Comparison of ENCODE assay signal across 8 cellular contexts in genomic region chr1:67685558-67686271, GRCh38. TPM values are rescaled to one million over a fixed set of nuclear protein-coding genes. Genes with fewer than 3 reads are reported as not detected.
A peak's percentile ranks its signal among the peaks of the same experiment; 100 is the strongest.
DNase-seq lines count a peak whose midpoint lies in the region; ATAC-seq, FAIRE-seq and TF ChIP-seq lines count a peak whose summit lies in the region.

No MANE protein-coding gene starts in this region.

- H3K27ac Mint-ChIP-seq in activated CD4-positive, alpha-beta T cell treated with anti-CD3 and anti-CD28 coated beads, Interleukin-2, amount 10 ng/mL, durations not matched to agents 24 days and 14 days, result peak overlapping the region; percentile 96
- H3K27ac Mint-ChIP-seq in memory B cell, result peak overlapping the region; percentile 86

- peaks cover 31% of the 10 kb centered on the region for H3K36me3 Mint-ChIP-seq in activated CD4-positive, alpha-beta T cell treated with anti-CD3 and anti-CD28 coated beads, Interleukin-2, amount 10 ng/mL, durations not matched to agents 24 days and 14 days (ENCODE audit: low read depth)
- H3K36me3 Mint-ChIP-seq in memory B cell, result peaks cover 5% of the 10 kb centered on the region

- no peaks in the 10 kb centered on the region for H3K27me3 Mint-ChIP-seq in activated CD4-positive, alpha-beta T cell treated with anti-CD3 and anti-CD28 coated beads, Interleukin-2, amount 10 ng/mL, durations not matched to agents 24 days and 14 days
- H3K27me3 Mint-ChIP-seq in memory B cell, result no peaks in the 10 kb centered on the region

- TF ChIP-seq POLR2A in H54 (IDR thresholded peaks at IDR 0.05; ENCODE audit: low read depth, low read length), result no peak

- H3K4me1 Mint-ChIP-seq in activated CD4-positive, alpha-beta T cell treated with anti-CD3 and anti-CD28 coated beads, Interleukin-2, amount 10 ng/mL, durations not matched to agents 24 days and 14 days, result peaks cover 35% of the 10 kb centered on the region
- H3K4me1 Mint-ChIP-seq in memory B cell, result peaks cover 15% of the 10 kb centered on the region

- peak; percentile 16 for ATAC-seq in GM21717 (IDR thresholded peaks at IDR 0.05; ENCODE audit: unreplicated experiment)
- ATAC-seq in memory B cell (ENCODE audit: low read depth), result peak; percentile 27

- intact Hi-C loops in activated CD4-positive, alpha-beta T cell treated with anti-CD3 and anti-CD28 coated beads, Interleukin-2, amount 10 ng/mL, durations not matched to agents 24 days and 14 days (cut with micrococcal nuclease), result loop anchor here (2.0 to 10.0 kb wide), 10 partner anchors 75 to 1873 kb away; partner anchors contain the start of genes DNAI4, IL12RB2, MIER1 and SLC35D1

- peak; percentile 52 for DNase-seq in EL
- no peak for DNase-seq in LNCaP clone FGC (ENCODE audit: low read depth)
- DNase-seq in activated CD4-positive, alpha-beta T cell treated with anti-CD3 and anti-CD28 coated beads, Interleukin-2, amount 10 ng/mL, durations not matched to agents 24 days and 14 days, result peak; percentile 89
- peak; percentile 74 for DNase-seq in ecto neural progenitor cell (ENCODE audit: low spot score)
- DNase-seq in memory B cell (ENCODE audit: low spot score in 2 of 2), result peak; percentile 16 to 39
- peak; percentile 24 to 28 for DNase-seq in stimulated activated CD8-positive, alpha-beta memory T cell treated with anti-CD3 and anti-CD28 coated beads, Interleukin-2, amount 100 ng/mL, for 1 hour (ENCODE audit: low read depth in 2 of 2)
- no peak for DNase-seq in H54 (ENCODE audit: insufficient read length, low spot score)

- peak overlapping the region; percentile 91 for H3K4me3 Mint-ChIP-seq in activated CD4-positive, alpha-beta T cell treated with anti-CD3 and anti-CD28 coated beads, Interleukin-2, amount 10 ng/mL, durations not matched to agents 24 days and 14 days
- H3K4me3 Mint-ChIP-seq in memory B cell, result peak overlapping the region; percentile 98

- H3K4me3 ChIP-seq in LNCaP clone FGC (ENCODE audit: low read depth, low read length), result peak overlapping the region; percentile 97

- FAIRE-seq in H54 (lab: Jason Lieb, UNC), result no peak

- no peak for TF ChIP-seq CTCF in LNCaP clone FGC (IDR thresholded peaks at IDR 0.05; ENCODE audit: control insufficient read depth, extremely low read depth, insufficient read depth)

- no peaks in the 10 kb centered on the region for H3K9me3 Mint-ChIP-seq in activated CD4-positive, alpha-beta T cell treated with anti-CD3 and anti-CD28 coated beads, Interleukin-2, amount 10 ng/mL, durations not matched to agents 24 days and 14 days
- H3K9me3 Mint-ChIP-seq in memory B cell, result no peaks in the 10 kb centered on the region

RNA-seq across cellular contexts. Expression of gene GADD45A, which starts 0.7 kb away (rescaled TPM):
- total RNA-seq in activated CD4-positive, alpha-beta T cell treated with anti-CD3 and anti-CD28 coated beads, Interleukin-2, amount 10 ng/mL, durations not matched to agents 24 days and 14 days, result 33.4 and 36.7 TPM in 2 replicates

Comparison
In these comparisons a context has a peak if more than half of its experiments do, and no peak if none do; other contexts are left out.
1. DNase-seq: peak in EL (single experiment), activated CD4-positive, alpha-beta T cell treated with anti-CD3 and anti-CD28 coated beads, Interleukin-2, amount 10 ng/mL, durations not matched to agents 24 days and 14 days (single experiment), ecto neural progenitor cell (single experiment), memory B cell (2 of 2) and stimulated activated CD8-positive, alpha-beta memory T cell treated with anti-CD3 and anti-CD28 coated beads, Interleukin-2, amount 100 ng/mL, for 1 hour (2 of 2); none in LNCaP clone FGC (single experiment) and H54 (single experiment).